Comparison of ENCODE assay signal across 1 cellular context in genomic region chr5:134101686-134102439, GRCh38.
TF ChIP-seq lines count a peak whose summit lies in the region.

No MANE protein-coding gene starts in this region.

TF ChIP-seq in HepG2, 621 proteins besides CTCF, POLR2A, EP300 and RAD21 (continued from another document):
- TF ChIP-seq HINFP (CRISPR knock-in tag; IDR thresholded peaks at IDR 0.05; ENCODE audit: low read depth) (no peak), HMGXB4 (CRISPR knock-in tag; IDR thresholded peaks at IDR 0.05; ENCODE audit: borderline replicate concordance in 1 of 2, low read depth in 1 of 2) (peak; percentile 23 to 35; a peak in 1 of 4 replicates), TOE1 (CRISPR knock-in tag; IDR thresholded peaks at IDR 0.05) (no peak), ZNF580 (CRISPR knock-in tag; IDR thresholded peaks at IDR 0.05; ENCODE audit: borderline replicate concordance, low read depth) (0 out of 2 replicates have a peak, but pooled peaks have one; percentile 44), HNF1B (CRISPR knock-in tag; IDR thresholded peaks at IDR 0.05) (0 out of 2 replicates have a peak, but pooled peaks have one; percentile 46), FOXA3 (CRISPR knock-in tag; IDR thresholded peaks at IDR 0.05) (no peak), ZNF740 (CRISPR knock-in tag; IDR thresholded peaks at IDR 0.05) (peak; percentile 55; the same call in 1 of the 2 replicates), ZNF432 (CRISPR knock-in tag; IDR thresholded peaks at IDR 0.05; ENCODE audit: borderline replicate concordance) (no peak), RXRB (CRISPR knock-in tag; IDR thresholded peaks at IDR 0.05; ENCODE audit: borderline replicate concordance) (peak; percentile 85), RNF2 (conservative IDR thresholded peaks at IDR 0.05; ENCODE audit: low read depth) (no peak), ZNF142 (CRISPR knock-in tag; IDR thresholded peaks at IDR 0.05) (no peak), MED1 (CRISPR knock-in tag; IDR thresholded peaks at IDR 0.05) (peak; percentile 36; the same call in 1 of the 2 replicates), EED (CRISPR knock-in tag; IDR thresholded peaks at IDR 0.05) (no peak), EZH2 (conservative IDR thresholded peaks at IDR 0.05; ENCODE audit: low read depth, low read length) (no peak), ZNF512B (CRISPR knock-in tag; IDR thresholded peaks at IDR 0.05; ENCODE audit: borderline replicate concordance) (no peak), E2F5 (CRISPR knock-in tag; conservative IDR thresholded peaks at IDR 0.05) (no peak), NFE2 (CRISPR knock-in tag; IDR thresholded peaks at IDR 0.05) (no peak), ZBTB46 (CRISPR knock-in tag; IDR thresholded peaks at IDR 0.05; ENCODE audit: borderline replicate concordance) (no peak), ASH2L (IDR thresholded peaks at IDR 0.05; ENCODE audit: insufficient read length, low read depth, low read length) (no peak), ISX (CRISPR knock-in tag; conservative IDR thresholded peaks at IDR 0.05) (no peak), ZFP37 (CRISPR knock-in tag; IDR thresholded peaks at IDR 0.05; ENCODE audit: borderline replicate concordance) (no peak), IRF2 (CRISPR knock-in tag; IDR thresholded peaks at IDR 0.05) (0 out of 2 replicates have a peak, but pooled peaks have one; percentile 29), ZNF292 (CRISPR knock-in tag; IDR thresholded peaks at IDR 0.05; ENCODE audit: borderline replicate concordance, low read depth) (no peak), MAZ (IDR thresholded peaks at IDR 0.05; ENCODE audit: borderline replicate concordance, low read depth, low read length) (peak; percentile 81; the same call in 1 of the 2 replicates), MAZ (CRISPR knock-in tag; IDR thresholded peaks at IDR 0.05; ENCODE audit: low read depth) (no peak), SOX5 (CRISPR knock-in tag; IDR thresholded peaks at IDR 0.05; ENCODE audit: borderline replicate concordance) (no peak), ZMYM3 (CRISPR knock-in tag; IDR thresholded peaks at IDR 0.05) (peak; percentile 75; the same call in 1 of the 2 replicates), NFIC (IDR thresholded peaks at IDR 0.05; ENCODE audit: low read length) (no peak)
